ENCODE assay signal across 10 cellular contexts in genomic region chr14:103597623-103598372, GRCh38. TPM values are rescaled to one million over a fixed set of nuclear protein-coding genes. Genes with fewer than 3 reads are reported as not detected.
DNase-seq lines count a peak whose midpoint lies in the region; ATAC-seq and TF ChIP-seq lines count a peak whose summit lies in the region.
"Had no signal": no experiment of that assay in that cellular context is flagged by ENCODE, and none has a peak within 500 bp of the region (broad histone marks: within the 10 kb centered on the region; RNA-seq: fewer than 3 reads in every experiment).

No MANE protein-coding gene starts in this region.

- H3K36me3 ChIP-seq in RWPE2 (ENCODE audit: low read depth) (no peaks in the 10 kb centered on the region; the same call in 1 of the 2 replicates), smooth muscle cell (ENCODE audit: low read depth) (no peaks in the 10 kb centered on the region)

- no peaks in the 10 kb centered on the region for H3K79me2 ChIP-seq in smooth muscle cell (ENCODE audit: low read depth)

- H2AFZ ChIP-seq in smooth muscle cell (ENCODE audit: low read depth) = no peak overlapping the region

- H4K20me1 ChIP-seq in smooth muscle cell (ENCODE audit: low read depth) = peaks cover 6% of the 10 kb centered on the region

- H3K4me1 Mint-ChIP-seq in activated CD4-positive, alpha-beta memory T cell treated with anti-CD3 and anti-CD28 coated beads for 36 hours (ENCODE audit: low read depth) = no peaks in the 10 kb centered on the region
- peaks cover 12% of the 10 kb centered on the region for H3K4me1 Mint-ChIP-seq in activated CD4-positive, alpha-beta memory T cell treated with anti-CD3 and anti-CD28 coated beads, Interleukin-2, amount 10 ng/mL, durations not matched to agents 7 days and 5 days

- POLR2A ChIA-PET in activated CD4-positive, alpha-beta memory T cell treated with anti-CD3 and anti-CD28 coated beads for 36 hours (lab: Charles Lee) = no interaction called here
- POLR2A ChIA-PET in activated CD4-positive, alpha-beta memory T cell treated with anti-CD3 and anti-CD28 coated beads, Interleukin-2, amount 10 ng/mL, durations not matched to agents 7 days and 5 days (lab: Charles Lee) = no interaction called here

- no peaks in the 10 kb centered on the region for H3K27me3 Mint-ChIP-seq in activated CD4-positive, alpha-beta memory T cell treated with anti-CD3 and anti-CD28 coated beads for 36 hours
- no peaks in the 10 kb centered on the region for H3K27me3 Mint-ChIP-seq in activated CD4-positive, alpha-beta memory T cell treated with anti-CD3 and anti-CD28 coated beads, Interleukin-2, amount 10 ng/mL, durations not matched to agents 7 days and 5 days
- H3K27me3 Mint-ChIP-seq: B cell had no signal

- H3K27ac Mint-ChIP-seq in activated CD4-positive, alpha-beta memory T cell treated with anti-CD3 and anti-CD28 coated beads for 36 hours = no peak overlapping the region
- H3K27ac Mint-ChIP-seq in activated CD4-positive, alpha-beta memory T cell treated with anti-CD3 and anti-CD28 coated beads, Interleukin-2, amount 10 ng/mL, durations not matched to agents 7 days and 5 days = no peak overlapping the region
- H3K27ac Mint-ChIP-seq: B cell had no signal

- H3K4me2 ChIP-seq in smooth muscle cell = no peak overlapping the region

- H3K4me1 ChIP-seq in RWPE2 (ENCODE audit: insufficient read depth, poor library complexity, severe bottlenecking) = peaks cover 30% of the 10 kb centered on the region
- peaks cover 18% of the 10 kb centered on the region for H3K4me1 ChIP-seq in smooth muscle cell (ENCODE audit: low read depth)

- H3K27ac ChIP-seq in RWPE2 (ENCODE audit: poor library complexity, severe bottlenecking) = no peak overlapping the region
- H3K27ac ChIP-seq in smooth muscle cell (ENCODE audit: low read depth) = peak overlapping the region; percentile 45

- no peak for TF ChIP-seq CTCF in RWPE2 (IDR thresholded peaks at IDR 0.05; ENCODE audit: poor library complexity, severe bottlenecking)
- no peak for TF ChIP-seq CTCF in smooth muscle cell (IDR thresholded peaks at IDR 0.05; ENCODE audit: borderline replicate concordance, insufficient read depth, poor library complexity, severe bottlenecking)

- peak; percentile 30 for DNase-seq in activated CD4-positive, alpha-beta memory T cell treated with anti-CD3 and anti-CD28 coated beads for 36 hours
- DNase-seq in activated CD4-positive, alpha-beta memory T cell treated with anti-CD3 and anti-CD28 coated beads, Interleukin-2, amount 10 ng/mL, durations not matched to agents 7 days and 5 days = no peak
- DNase-seq in RWPE2 (ENCODE audit: low spot score) (peak; percentile 88), fibroblast of the conjunctiva (ENCODE audit: low read depth) (peak; percentile 64), smooth muscle cell (lab: John Stamatoyannopoulos, UW; ENCODE audit: unreplicated experiment) (no peak), COR-L47 (lab: John Stamatoyannopoulos, UW) (no peak), NCI-H82 (lab: John Stamatoyannopoulos, UW) (no peak)
- DNase-seq: NCI-H187 treated with DMSO at 0.1 percent for 48 hours had no signal

- no peaks in the 10 kb centered on the region for H3K36me3 Mint-ChIP-seq in activated CD4-positive, alpha-beta memory T cell treated with anti-CD3 and anti-CD28 coated beads for 36 hours
- no peaks in the 10 kb centered on the region for H3K36me3 Mint-ChIP-seq in activated CD4-positive, alpha-beta memory T cell treated with anti-CD3 and anti-CD28 coated beads, Interleukin-2, amount 10 ng/mL, durations not matched to agents 7 days and 5 days (ENCODE audit: low read depth)

- H3K27me3 ChIP-seq in RWPE2 (ENCODE audit: insufficient read depth, poor library complexity, severe bottlenecking) (no peaks in the 10 kb centered on the region), smooth muscle cell (ENCODE audit: low read depth) (no peaks in the 10 kb centered on the region)

- CTCF ChIA-PET in activated CD4-positive, alpha-beta memory T cell treated with anti-CD3 and anti-CD28 coated beads for 36 hours (lab: Charles Lee) = no interaction called here
- CTCF ChIA-PET in activated CD4-positive, alpha-beta memory T cell treated with anti-CD3 and anti-CD28 coated beads, Interleukin-2, amount 10 ng/mL, durations not matched to agents 7 days and 5 days (lab: Charles Lee) = no interaction called here

- H3K9me3 Mint-ChIP-seq in activated CD4-positive, alpha-beta memory T cell treated with anti-CD3 and anti-CD28 coated beads for 36 hours = no peaks in the 10 kb centered on the region
- H3K9me3 Mint-ChIP-seq in activated CD4-positive, alpha-beta memory T cell treated with anti-CD3 and anti-CD28 coated beads, Interleukin-2, amount 10 ng/mL, durations not matched to agents 7 days and 5 days = no peaks in the 10 kb centered on the region

- ATAC-seq in RWPE2 (ENCODE audit: low read depth) (peak; percentile 89), HG02623 (IDR thresholded peaks at IDR 0.05; ENCODE audit: unreplicated experiment) (no peak)

- 60% methylated on average over 10 of the region's 10 CpGs for WGBS in smooth muscle cell (ENCODE audit: low lambda C conversion rate)

- no peak overlapping the region for H3K4me3 ChIP-seq in RWPE2 (ENCODE audit: severe bottlenecking)
- H3K4me3 ChIP-seq in smooth muscle cell = no peak overlapping the region

- no peak overlapping the region for H3K4me3 Mint-ChIP-seq in activated CD4-positive, alpha-beta memory T cell treated with anti-CD3 and anti-CD28 coated beads for 36 hours
- H3K4me3 Mint-ChIP-seq in activated CD4-positive, alpha-beta memory T cell treated with anti-CD3 and anti-CD28 coated beads, Interleukin-2, amount 10 ng/mL, durations not matched to agents 7 days and 5 days = no peak overlapping the region
- H3K4me3 Mint-ChIP-seq: B cell had no signal

- peaks cover 12% of the 10 kb centered on the region for H3F3A ChIP-seq in smooth muscle cell (ENCODE audit: low read depth)

- H3K9ac ChIP-seq in smooth muscle cell (ENCODE audit: low read depth) = no peak overlapping the region

- H3K9me3 ChIP-seq in RWPE2 (ENCODE audit: severe bottlenecking) (no peaks in the 10 kb centered on the region), smooth muscle cell (replicated peaks; ENCODE audit: low read depth) (no peaks in the 10 kb centered on the region)

- intact Hi-C loops in activated CD4-positive, alpha-beta memory T cell treated with anti-CD3 and anti-CD28 coated beads for 36 hours (cut with micrococcal nuclease) = no loop called here

RNA-seq across cellular contexts. Expression of gene KLC1, which starts 31.2 kb away (rescaled TPM):
- total RNA-seq in activated CD4-positive, alpha-beta memory T cell treated with anti-CD3 and anti-CD28 coated beads for 36 hours = 100 to 1,000 TPM; 119 to 130 TPM
- 100 to 1,000 TPM; 152 to 160 TPM for total RNA-seq in activated CD4-positive, alpha-beta memory T cell treated with anti-CD3 and anti-CD28 coated beads, Interleukin-2, amount 10 ng/mL, durations not matched to agents 7 days and 5 days
- 184 and 224 TPM in 2 replicates for total RNA-seq in smooth muscle cell
- 167 and 180 TPM in 2 replicates for polyA plus RNA-seq in smooth muscle cell

RNA-seq across cellular contexts. Expression of gene COA8, which starts 35.0 kb away (rescaled TPM):
- 10 to 100 TPM; 46.2 to 48.9 TPM for total RNA-seq in activated CD4-positive, alpha-beta memory T cell treated with anti-CD3 and anti-CD28 coated beads for 36 hours
- total RNA-seq in activated CD4-positive, alpha-beta memory T cell treated with anti-CD3 and anti-CD28 coated beads, Interleukin-2, amount 10 ng/mL, durations not matched to agents 7 days and 5 days = 10 to 100 TPM; 27.5 to 31.0 TPM
- total RNA-seq in smooth muscle cell = 33.4 and 42.8 TPM in 2 replicates
- 69.9 and 73.3 TPM in 2 replicates for polyA plus RNA-seq in smooth muscle cell

RNA-seq across cellular contexts. Expression of gene BAG5, which starts 35.3 kb away (rescaled TPM):
- 10 to 100 TPM; 23.2 to 23.8 TPM for total RNA-seq in activated CD4-positive, alpha-beta memory T cell treated with anti-CD3 and anti-CD28 coated beads for 36 hours
- total RNA-seq in activated CD4-positive, alpha-beta memory T cell treated with anti-CD3 and anti-CD28 coated beads, Interleukin-2, amount 10 ng/mL, durations not matched to agents 7 days and 5 days = 10 to 100 TPM; 29.1 to 29.9 TPM
- 27.3 and 31.1 TPM in 2 replicates for total RNA-seq in smooth muscle cell
- polyA plus RNA-seq in smooth muscle cell = 12.7 and 13.4 TPM in 2 replicates

Comparison
In these comparisons a context has a peak if more than half of its experiments do, and no peak if none do; other contexts are left out.
1. DNase-seq: peak in activated CD4-positive, alpha-beta memory T cell treated with anti-CD3 and anti-CD28 coated beads for 36 hours (single experiment), RWPE2 (single experiment) and fibroblast of the conjunctiva (single experiment); none in activated CD4-positive, alpha-beta memory T cell treated with anti-CD3 and anti-CD28 coated beads, Interleukin-2, amount 10 ng/mL, durations not matched to agents 7 days and 5 days (single experiment), smooth muscle cell (single experiment), COR-L47 (single experiment) and NCI-H82 (single experiment).